ENCODE assay signal across 28 cellular contexts in genomic region chr1:42773420-42773819, GRCh38. TPM values are rescaled to one million over a fixed set of nuclear protein-coding genes. Genes with fewer than 3 reads are reported as not detected.
"Had no signal": no experiment of that assay in that cellular context is flagged by ENCODE, and none has a peak within 500 bp of the region (broad histone marks: within the 10 kb centered on the region; RNA-seq: fewer than 3 reads in every experiment).

No MANE protein-coding gene starts in this region.

- H3K9me3 ChIP-seq: lower lobe of right lung, thoracic aorta, vagina had no signal

- H3K27ac Mint-ChIP-seq: type B pancreatic cell had no signal

- H3K4me3 ChIP-seq: cardiac muscle cell, lower lobe of right lung, SK-N-MC, thoracic aorta, vagina had no signal

- H3K9me3 Mint-ChIP-seq: activated T-cell treated with anti-CD3 and anti-CD28 coated beads, Interleukin-2, amount 50 U/mL, for 4 hours; naive B cell; neural crest cell; stimulated activated naive B cell treated with anti-CD40 and anti-IgM and Interleukin-4, amounts not matched to agents 10 μg/mL and 1 μg/mL and 100 μg/mL, for 72 hours; type B pancreatic cell had no signal

- ATAC-seq: lower lobe of right lung; sciatic nerve; stimulated activated naive B cell treated with anti-CD40 and anti-IgM and Interleukin-4, amounts not matched to agents 10 μg/mL and 1 μg/mL and 100 μg/mL, for 72 hours had no signal

- H3K4me3 Mint-ChIP-seq: activated T-cell treated with anti-CD3 and anti-CD28 coated beads, Interleukin-2, amount 50 U/mL, for 4 hours; naive B cell; neural crest cell; stimulated activated naive B cell treated with anti-CD40 and anti-IgM and Interleukin-4, amounts not matched to agents 10 μg/mL and 1 μg/mL and 100 μg/mL, for 72 hours; type B pancreatic cell had no signal

- H3K27me3 ChIP-seq: cardiac muscle cell, vagina had no signal

- H3K27me3 Mint-ChIP-seq: naive B cell; stimulated activated naive B cell treated with anti-CD40 and anti-IgM and Interleukin-4, amounts not matched to agents 10 μg/mL and 1 μg/mL and 100 μg/mL, for 72 hours; type B pancreatic cell had no signal

- DNase-seq: activated CD4-positive, alpha-beta T cell treated with anti-CD3 and anti-CD28 coated beads for 1 hour; activated gamma-delta T cell; activated T-cell treated with anti-CD3 and anti-CD28 coated beads, Interleukin-2, amount 50 U/mL, for 4 hours; erythroblast; foreskin fibroblast; kidney; lower lobe of right lung; naive B cell; small intestine; stimulated activated CD4-positive, alpha-beta T cell treated with anti-CD3 and anti-CD28 coated beads, Interleukin-2, amount 100 ng/mL, for 24 hours; stimulated activated naive B cell treated with anti-CD40 and anti-IgM and Interleukin-4, amounts not matched to agents 10 μg/mL and 1 μg/mL and 100 μg/mL, for 72 hours; SW 1271; WERI-Rb-1 had no signal

RNA-seq across cellular contexts. Expression of gene TMEM269, which starts 11.4 kb away (rescaled TPM):
- total RNA-seq: glomerular endothelial cell, lower lobe of right lung, mesenteric fat pad, posterior vena cava, renal cortical epithelial cell, vagina had no signal

RNA-seq across cellular contexts. Expression of gene CLDN19, which starts 33.4 kb away (rescaled TPM):
- total RNA-seq: activated T-cell treated with anti-CD3 and anti-CD28 coated beads, Interleukin-2, amount 50 U/mL, for 4 hours; chondrocyte; fibroblast of lung; glomerular endothelial cell; lower lobe of right lung; mesenteric fat pad; omental fat pad; posterior vena cava; T-helper 2 cell treated with Interferon-gamma antibody and Interleukin-4, amounts not matched to agents 100 ng/mL and 5 ng/mL, for 36 hours; vagina had no signal
- polyA plus RNA-seq: fibroblast of lung had no signal
